Comparison of ENCODE assay signal across 15 cellular contexts in genomic region chr5:43233946-43234345, GRCh38. TPM values are rescaled to one million over a fixed set of nuclear protein-coding genes. Genes with fewer than 3 reads are reported as not detected.
DNase-seq lines count a peak whose midpoint lies in the region; ATAC-seq, FAIRE-seq and TF ChIP-seq lines count a peak whose summit lies in the region.
"Had no signal": no experiment of that assay in that cellular context is flagged by ENCODE, and none has a peak within 500 bp of the region (broad histone marks: within the 10 kb centered on the region; RNA-seq: fewer than 3 reads in every experiment).

No MANE protein-coding gene starts in this region.

- TF ChIP-seq POLR2A in GM12891 (IDR thresholded peaks at IDR 0.05; ENCODE audit: low read depth, low read length), result no peak

- peak; percentile 75 for FAIRE-seq in GM12891 (lab: Jason Lieb, UNC)

- peak; percentile 73 for ATAC-seq in GM18909 (IDR thresholded peaks at IDR 0.05; ENCODE audit: poor library complexity, unreplicated experiment)
- ATAC-seq in HG02642 (IDR thresholded peaks at IDR 0.05; ENCODE audit: poor library complexity, unreplicated experiment), result peak; percentile 66
- peak; percentile 67 for ATAC-seq in HG03442 (IDR thresholded peaks at IDR 0.05; ENCODE audit: unreplicated experiment)

- DNase-seq in GM12891 (ENCODE audit: insufficient read length, low spot score) (no peak), NCI-H446 (lab: John Stamatoyannopoulos, UW) (no peak), HT-29 (ENCODE audit: low spot score) (no peak), islet precursor cell (no peak), NCI-H146 (lab: John Stamatoyannopoulos, UW) (no peak)
- DNase-seq: activated CD4-positive, alpha-beta T cell treated with anti-CD3 and anti-CD28 coated beads, Interleukin-2, amount 50 U/mL, for 1 hour; activated naive CD4-positive, alpha-beta T cell treated with anti-CD3 and anti-CD28 coated beads for 36 hours; cerebellar nuclear complex; esophagus squamous epithelium; mesenchymal stem cell; NCI-H2081; stimulated activated CD8-positive, alpha-beta memory T cell treated with anti-CD3 and anti-CD28 coated beads, Interleukin-4, amount 100 ng/mL, for 48 hours had no signal

TF ChIP-seq in GM12891, 5 proteins besides CTCF, POLR2A, EP300 and RAD21:
- TF ChIP-seq SPI1 (IDR thresholded peaks at IDR 0.05; ENCODE audit: low read depth, low read length) (no peak), TAF1 (IDR thresholded peaks at IDR 0.05; ENCODE audit: low read depth, low read length) (no peak), PAX5 (IDR thresholded peaks at IDR 0.05; ENCODE audit: insufficient read depth, low read length, severe bottlenecking) (no peak), POLR2AphosphoS5 (IDR thresholded peaks at IDR 0.05; ENCODE audit: low read depth, low read length) (no peak), POU2F2 (IDR thresholded peaks at IDR 0.05; ENCODE audit: low read depth, low read length) (no peak)

RNA-seq across cellular contexts. Expression of gene NIM1K, which starts 41.9 kb away (rescaled TPM):
- 1.6 TPM for polyA plus RNA-seq in GM12891 (2012; ENCODE audit: low read depth, missing spikeins)
- total RNA-seq in HT-29 (2014; rRNA removed; shearing (Covaris generic)), result not detected in 2 replicates
